1 cellular context compared by ENCODE assay signal in genomic region chr17:50405353-50405752, GRCh38. TPM values are rescaled to one million over a fixed set of nuclear protein-coding genes. Genes with fewer than 3 reads are reported as not detected.
"Had no signal": no experiment of that assay in that cellular context is flagged by ENCODE, and none has a peak within 500 bp of the region (broad histone marks: within the 10 kb centered on the region; RNA-seq: fewer than 3 reads in every experiment).

No MANE protein-coding gene starts in this region.

RNA-seq across cellular contexts. Expression of gene EME1, which starts 32.3 kb away (rescaled TPM):
- total RNA-seq: mesenteric fat pad had no signal
